ENCODE assay signal across 10 cellular contexts in the genomic region with DNA sequence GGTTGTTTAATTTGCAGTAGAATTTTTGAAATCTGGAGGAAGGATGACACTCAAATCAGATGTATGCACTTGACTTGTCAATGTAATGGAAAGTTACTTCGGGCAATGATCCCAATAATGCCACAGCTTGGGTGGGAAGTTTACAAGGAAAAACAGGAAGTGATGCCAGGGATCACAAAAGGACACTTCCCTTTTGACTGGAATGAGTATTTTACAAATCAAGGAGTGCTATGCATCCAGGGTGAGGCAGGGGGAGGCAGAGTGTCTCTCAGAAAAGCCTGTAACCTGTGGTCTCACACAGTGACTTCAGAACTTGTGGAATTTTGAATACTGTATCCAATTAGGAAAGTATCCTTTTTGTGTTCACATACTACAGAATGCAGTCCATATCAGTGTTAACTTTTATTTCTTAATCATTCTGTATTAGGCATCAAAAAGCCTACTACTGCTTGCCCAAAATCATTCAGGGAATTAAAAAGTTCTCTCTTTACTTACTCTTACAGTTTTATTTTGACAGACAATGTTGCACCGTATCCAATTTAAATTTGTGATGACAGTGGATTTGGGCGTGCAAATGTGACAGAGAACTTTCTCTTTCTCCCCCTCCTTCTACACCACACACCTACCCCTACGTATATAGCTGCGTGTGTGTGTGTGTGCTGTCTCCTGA.
DNase-seq lines count a peak whose midpoint lies in the region; ATAC-seq and TF ChIP-seq lines count a peak whose summit lies in the region.
"Had no signal": no experiment of that assay in that cellular context is flagged by ENCODE, and none has a peak within 500 bp of the region (broad histone marks: within the 10 kb centered on the region; RNA-seq: fewer than 3 reads in every experiment).

No MANE protein-coding gene starts in this region.

- H3T11ph ChIP-seq in H9 (ENCODE audit: low read length) = no peak overlapping the region

- no peak overlapping the region for H3K9ac ChIP-seq in H9 (ENCODE audit: extremely low read depth, insufficient read length, low read length)

- no peak overlapping the region for H4K91ac ChIP-seq in H9 (ENCODE audit: insufficient read length, low read depth, low read length)

- H3K4me3 Mint-ChIP-seq in H9 = no peak overlapping the region
- H3K4me3 Mint-ChIP-seq: central memory CD8-positive, alpha-beta T cell; stimulated activated naive CD8-positive, alpha-beta T cell treated with anti-CD3 and anti-CD28 coated beads, Interleukin-15, Interleukin-2, amounts not matched to agents 100 ng/mL and 50 ng/mL, for 24 hours had no signal

- H3K79me1 ChIP-seq in H9 (ENCODE audit: insufficient read depth, low read depth, low read length, poor library complexity, severe bottlenecking) = no peaks in the 10 kb centered on the region

- H4K8ac ChIP-seq in H9 (replicated peaks; ENCODE audit: insufficient read length, low read depth, low read length) = no peak overlapping the region

- no peak overlapping the region for H2AK5ac ChIP-seq in H9 (ENCODE audit: insufficient read length, low read length)

- H2BK20ac ChIP-seq in H9 (ENCODE audit: low read depth, low read length, poor library complexity, severe bottlenecking) = no peak overlapping the region

- H3K36me3 Mint-ChIP-seq in H9 (ENCODE audit: insufficient read depth in 1 of 3, low read depth in 3 of 3) = no peaks in the 10 kb centered on the region

- H3K79me2 ChIP-seq in H9 (ENCODE audit: insufficient read depth, low read length) = no peaks in the 10 kb centered on the region

- no peak overlapping the region for H4K5ac ChIP-seq in H9 (ENCODE audit: insufficient read length, low read depth, low read length)

- H2BK5ac ChIP-seq in H9 (ENCODE audit: insufficient read length, low read length) = no peak overlapping the region

- H3K36me3 ChIP-seq in gastroesophageal sphincter = no peaks in the 10 kb centered on the region

- no peak overlapping the region for H3K56ac ChIP-seq in H9 (ENCODE audit: insufficient read length, low read depth, low read length)

- ATAC-seq in gastroesophageal sphincter = peak; percentile 70
- ATAC-seq in GM19328 (IDR thresholded peaks at IDR 0.05; ENCODE audit: unreplicated experiment) = no peak
- ATAC-seq in HG03565 (IDR thresholded peaks at IDR 0.05; ENCODE audit: unreplicated experiment) = no peak
- no peak for ATAC-seq in HG02970 (IDR thresholded peaks at IDR 0.05; ENCODE audit: low FRiP score, unreplicated experiment)

- no CpG with 5 or more reads among the region's 5 CpGs for WGBS in H9 (ENCODE audit: extremely low coverage, insufficient read length, low lambda C conversion rate)
- 67 to 90% methylated on average over 4 to 5 of the region's 5 CpGs for WGBS in gastroesophageal sphincter (ENCODE audit: low coverage in 1 of 2), 2 donors

- H3K27me3 Mint-ChIP-seq in H9 (ENCODE audit: low read depth) = no peaks in the 10 kb centered on the region
- H3K27me3 Mint-ChIP-seq: central memory CD8-positive, alpha-beta T cell; stimulated activated naive CD8-positive, alpha-beta T cell treated with anti-CD3 and anti-CD28 coated beads, Interleukin-15, Interleukin-2, amounts not matched to agents 100 ng/mL and 50 ng/mL, for 24 hours had no signal

- H3K14ac ChIP-seq in H9 (ENCODE audit: insufficient read depth, low read length) = no peak overlapping the region

- no peak overlapping the region for H2BK15ac ChIP-seq in H9 (ENCODE audit: low read depth, low read length)

- H3K9me3 ChIP-seq in H9 (ENCODE audit: control insufficient read depth, low read depth, low read length) = no peaks in the 10 kb centered on the region
- no peaks in the 10 kb centered on the region for H3K9me3 ChIP-seq in gastroesophageal sphincter

- no peak overlapping the region for H3K4me2 ChIP-seq in H9 (ENCODE audit: insufficient read depth, insufficient read length, low read length)

- H3K9me3 Mint-ChIP-seq in H9 = peaks cover 6 to 7% of the 10 kb centered on the region in 2 experiments; a peak in 3 of 5 replicates
- H3K9me3 Mint-ChIP-seq: central memory CD8-positive, alpha-beta T cell; stimulated activated naive CD8-positive, alpha-beta T cell treated with anti-CD3 and anti-CD28 coated beads, Interleukin-15, Interleukin-2, amounts not matched to agents 100 ng/mL and 50 ng/mL, for 24 hours had no signal

- peaks cover 3 to 5% of the 10 kb centered on the region in 2 experiments for H3K4me1 Mint-ChIP-seq in H9
- H3K4me1 Mint-ChIP-seq: central memory CD8-positive, alpha-beta T cell had no signal

- no peak overlapping the region for H2AFZ ChIP-seq in H9 (ENCODE audit: low read length)

- H3K4ac ChIP-seq in H9 (ENCODE audit: low read depth, low read length) = no peak overlapping the region

- TF ChIP-seq EP300 in gastroesophageal sphincter (IDR thresholded peaks at IDR 0.05) = no peak

- no peak overlapping the region for H3K23ac ChIP-seq in H9 (ENCODE audit: insufficient read length, low read depth, low read length)

- no peak overlapping the region for H3K18ac ChIP-seq in H9 (ENCODE audit: insufficient read length, low read depth, low read length)

- H2BK12ac ChIP-seq in H9 (ENCODE audit: insufficient read length, low read depth, low read length) = no peak overlapping the region

- H3K4me3 ChIP-seq in gastroesophageal sphincter = no peak overlapping the region

- H3K23me2 ChIP-seq in H9 (ENCODE audit: insufficient read length, low read depth, low read length, poor library complexity, severe bottlenecking) = no peaks in the 10 kb centered on the region

- no peak overlapping the region for H3K27ac ChIP-seq in H9 (ENCODE audit: insufficient read length, low read depth, low read length)
- no peak overlapping the region for H3K27ac ChIP-seq in gastroesophageal sphincter

- H3K27me3 ChIP-seq in H9 (ENCODE audit: insufficient read depth, low read length) (no peaks in the 10 kb centered on the region), gastroesophageal sphincter (no peaks in the 10 kb centered on the region)

- TF ChIP-seq POLR2A in gastroesophageal sphincter (IDR thresholded peaks at IDR 0.05) = no peak

- TF ChIP-seq CTCF in H9 (conservative IDR thresholded peaks at IDR 0.05) (peak; percentile 74), gastroesophageal sphincter (IDR thresholded peaks at IDR 0.05) (peak; percentile 24 to 67 (median 56))

- H3K4me1 ChIP-seq in H9 (ENCODE audit: insufficient read depth, low read length) (no peaks in the 10 kb centered on the region), gastroesophageal sphincter (no peaks in the 10 kb centered on the region)

- H2BK120ac ChIP-seq in H9 (ENCODE audit: low read depth, low read length, poor library complexity, severe bottlenecking) = no peak overlapping the region

- H4K20me1 ChIP-seq in H9 (ENCODE audit: control insufficient read depth, insufficient read depth, insufficient read length) = no peaks in the 10 kb centered on the region

- DNase-seq in A172 (ENCODE audit: low spot score) (peak; percentile 86), H9 (peak; percentile 49), RKO (ENCODE audit: low spot score) (peak; percentile 83), retina (peak; percentile 32)

- H3K27ac Mint-ChIP-seq in H9 = peak overlapping the region in 2 of 3 experiments; percentile 54 to 83; a peak in 2 of 7 replicates
- H3K27ac Mint-ChIP-seq: stimulated activated naive CD8-positive, alpha-beta T cell treated with anti-CD3 and anti-CD28 coated beads, Interleukin-15, Interleukin-2, amounts not matched to agents 100 ng/mL and 50 ng/mL, for 24 hours had no signal

Comparison
In these comparisons a context has a peak if more than half of its experiments do, and no peak if none do; other contexts are left out.
1. DNase-seq: peak in every context shown above with its lines; median percentile 86 in A172; 83 in RKO; 49 in H9; 32 in retina.